8 cellular contexts compared by ENCODE assay signal in genomic region chr12:31324845-31325523, GRCh38. TPM values are rescaled to one million over a fixed set of nuclear protein-coding genes. Genes with fewer than 3 reads are reported as not detected.
DNase-seq lines count a peak whose midpoint lies in the region; ATAC-seq, FAIRE-seq and TF ChIP-seq lines count a peak whose summit lies in the region.

No MANE protein-coding gene starts in this region.

- CTCF ChIA-PET in HepG2 (lab: Yijun Ruan, JAX; ENCODE audit: low intra/inter-chr PET ratio, low total read pairs) = no interaction called here

- H3K4me1 ChIP-seq in colonic mucosa (no peaks in the 10 kb centered on the region), HepG2 (ENCODE audit: insufficient read depth, low read length) (peaks cover 42% of the 10 kb centered on the region)

- H3K27me3 ChIP-seq in colonic mucosa (no peaks in the 10 kb centered on the region), HepG2 (ENCODE audit: control insufficient read depth in 1 of 2, insufficient read depth in 2 of 2, low read length in 2 of 2) (no peaks in the 10 kb centered on the region; a peak in 1 of 5 replicates)

- H3K27ac ChIP-seq in colonic mucosa (peak overlapping the region; percentile 93), HepG2 (ENCODE audit: extremely low read length, insufficient read depth, low read length) (peak overlapping the region; percentile 86)

- H4K20me1 ChIP-seq in HepG2 (ENCODE audit: insufficient read depth, low read length) = peaks cover 36% of the 10 kb centered on the region

- H3K4me2 ChIP-seq in HepG2 (ENCODE audit: low read depth, low read length) = peak overlapping the region; percentile 91

- intact Hi-C loops in colonic mucosa (cut with DNase I) = no loop called here
- intact Hi-C loops in HepG2 (cut with micrococcal nuclease; ENCODE audit: unreplicated experiment) = loop anchor here (5.0 kb wide), 1 partner anchor 402 kb away; the partner anchor contains the start of gene AMN1

- peak; percentile 7 for ATAC-seq in GM21528 (IDR thresholded peaks at IDR 0.05; ENCODE audit: low FRiP score, unreplicated experiment)
- ATAC-seq in HepG2 = peak; percentile 55

- H2AFZ ChIP-seq in HepG2 (ENCODE audit: low read length) = no peak overlapping the region

- no peaks in the 10 kb centered on the region for H3K9me3 ChIP-seq in colonic mucosa
- H3K9me3 ChIP-seq in HepG2 (ENCODE audit: low read length) = no peaks in the 10 kb centered on the region

- TF ChIP-seq CTCF in colonic mucosa (IDR thresholded peaks at IDR 0.05) (no peak), HepG2 (CRISPR knock-in tag; IDR thresholded peaks at IDR 0.05) (peak; percentile 28; the same call in 1 of the 2 replicates)

- H3K36me3 ChIP-seq in colonic mucosa (no peaks in the 10 kb centered on the region), HepG2 (replicated peaks in 1 of 2; ENCODE audit: control insufficient read depth in 1 of 2, insufficient read depth in 2 of 2, low read length in 2 of 2) (no peaks in the 10 kb centered on the region; a peak in 1 of 5 replicates)

- in situ Hi-C loops in HepG2 (cut with HindIII; ENCODE audit: extremely low pct_ligation_motif_present, low pct_unique_long_range_greater_than_20kb) = no loop called here

- H3K4me3 ChIP-seq in colonic mucosa (peak overlapping the region; percentile 80), HepG2 (replicated peaks in 1 of 3; ENCODE audit: insufficient read depth in 1 of 3, low read depth in 2 of 3, low read length in 3 of 3) (peak overlapping the region; percentile 73 to 88 (median 80))

- BruUV-seq in HepG2 (replicated peaks; lab: Mats Ljungman, UMichigan) = no TSS peak

- TF ChIP-seq EP300 in HepG2 (IDR thresholded peaks at IDR 0.05; ENCODE audit: low read depth in 2 of 2, low read length in 2 of 2) = no peak
- TF ChIP-seq EP300 in HepG2 (CRISPR knock-in tag; IDR thresholded peaks at IDR 0.05; ENCODE audit: borderline replicate concordance) = no peak

- POLR2A ChIA-PET in HepG2 (lab: Yijun Ruan, JAX) = interaction anchor here (1.7 kb wide), 1 partner anchor 30 kb away, joined by 13 read pairs; no protein-coding TSS in a partner anchor

- 2% methylated on average over 10 of the region's 69 CpGs for WGBS in HepG2 (ENCODE audit: low lambda C conversion rate)

- no peak; the same call in 1 of the 2 replicates for TF ChIP-seq RAD21 in HepG2 (CRISPR knock-in tag; IDR thresholded peaks at IDR 0.05)

- peak in 10 of 14 donors; percentile 29 to 60 (median 50) for DNase-seq in C1 segment of cervical spinal cord (lab: John Stamatoyannopoulos, UW)
- DNase-seq in NCI-H146 treated with DMSO at 0.1 percent for 48 hours (lab: John Stamatoyannopoulos, UW; ENCODE audit: unreplicated experiment) = peak; percentile 39
- DNase-seq in activated CD4-positive, alpha-beta T cell treated with anti-CD3 and anti-CD28 coated beads for 24 hours (ENCODE audit: low read depth in 2 of 2) = peak; percentile 12 to 21
- DNase-seq in colonic mucosa = peak; percentile 62
- DNase-seq in HepG2 (ENCODE audit: low spot score) = no peak
- peak; percentile 48 for DNase-seq in stimulated activated CD4-positive, alpha-beta T cell treated with anti-CD3 and anti-CD28 coated beads, Interleukin-4, amount 100 ng/mL, for 24 hours
- DNase-seq in epidermal melanocyte (ENCODE audit: insufficient read length, low spot score) = no peak

- peak overlapping the region; percentile 80 to 94 for H3K9ac ChIP-seq in colonic mucosa (ENCODE audit: low read depth in 2 of 2, low read length in 2 of 2)
- H3K9ac ChIP-seq in HepG2 (ENCODE audit: insufficient read depth, low read depth, low read length) = peak overlapping the region; percentile 93

- FAIRE-seq in HepG2 (lab: Jason Lieb, UNC) = no peak

- H3K79me2 ChIP-seq in HepG2 (ENCODE audit: insufficient read depth, low read length) = peaks cover 59% of the 10 kb centered on the region

- peak in 1 of 2 experiments; percentile 25; a peak in 3 of 4 replicates for TF ChIP-seq POLR2A in HepG2 (IDR thresholded peaks at IDR 0.05; ENCODE audit: insufficient read depth in 1 of 2, low read depth in 2 of 2, low read length in 2 of 2)

TF ChIP-seq in HepG2, 621 proteins besides CTCF, POLR2A, EP300 and RAD21 (continues in another document):
- TF ChIP-seq RAD51 (IDR thresholded peaks at IDR 0.05; ENCODE audit: borderline replicate concordance) = no peak
- 0 out of 2 replicates have a peak, but pooled peaks have one; percentile 13 for TF ChIP-seq MYPOP (CRISPR knock-in tag; IDR thresholded peaks at IDR 0.05)
- TF ChIP-seq HIC2 (CRISPR knock-in tag; IDR thresholded peaks at IDR 0.05; ENCODE audit: low read depth) = no peak
- TF ChIP-seq MBD4 (IDR thresholded peaks at IDR 0.05; ENCODE audit: borderline replicate concordance, low read length) = no peak

RNA-seq across cellular contexts. Expression of gene SINHCAF, which starts 1.0 kb away (rescaled TPM):
- total RNA-seq in colonic mucosa (100 to 1,000 TPM in 1 of 2 donors, 10 to 100 TPM in 1; 58.9 to 107 TPM), HepG2 (2016; rRNA removed; fragmentation: Illumina TruSeq; extraction: Trizol) (97.8 and 132 TPM in 2 replicates)
- 22.6 and 27.1 TPM in 2 replicates for total RNA-seq in HepG2 (2016; cell fraction: cytosol; rRNA removed; fragmentation: Illumina TruSeq; extraction: Trizol; ENCODE audit: low read depth)
- 99.7 and 134 TPM in 2 replicates for total RNA-seq in HepG2 (2016; cell fraction: insoluble cytoplasmic fraction; rRNA removed; fragmentation: Illumina TruSeq; extraction: Trizol)
- total RNA-seq in HepG2 (2016; cell fraction: membrane; rRNA removed; fragmentation: Illumina TruSeq; extraction: Trizol) = 62.6 and 68.2 TPM in 2 replicates
- 46.7 and 57.7 TPM in 2 replicates for total RNA-seq in HepG2 (2016; cell fraction: nucleus; rRNA removed; fragmentation: Illumina TruSeq; extraction: Trizol)
- 36.8 and 54.6 TPM in 2 replicates for polyA plus RNA-seq in HepG2 (2011; rRNA removed)
- polyA plus RNA-seq in HepG2 (2011; cell fraction: cytosol; rRNA removed) = 24.7 and 38.2 TPM in 2 replicates
- polyA plus RNA-seq in HepG2 (2011; cell fraction: nucleus; rRNA removed) = 17.1 and 19.0 TPM in 2 replicates
- polyA plus RNA-seq in HepG2 (2012) = 60.8 and 80.1 TPM in 2 replicates
- 8.1 and 9.8 TPM in 2 replicates for polyA plus RNA-seq in HepG2 (2016; cell fraction: cytosol; fragmentation: Illumina TruSeq; extraction: Trizol; ENCODE audit: low read depth)
- 133 and 138 TPM in 2 replicates for polyA plus RNA-seq in HepG2 (2016; cell fraction: insoluble cytoplasmic fraction; fragmentation: Illumina TruSeq; extraction: Trizol; ENCODE audit: low read depth)
- 34.0 and 34.6 TPM in 2 replicates for polyA plus RNA-seq in HepG2 (2016; cell fraction: membrane; fragmentation: Illumina TruSeq; extraction: Trizol; ENCODE audit: low read depth)
- 59.8 and 60.8 TPM in 2 replicates for polyA plus RNA-seq in HepG2 (2016; cell fraction: nucleus; fragmentation: Illumina TruSeq; extraction: Trizol; ENCODE audit: insufficient read depth, low read depth)
- polyA minus RNA-seq in HepG2 (2011; rRNA and poly(A)+ RNA removed; ENCODE audit: low replicate concordance) = 24.4 and 32.5 TPM in 2 replicates
- 51.2 and 59.7 TPM in 2 replicates for polyA minus RNA-seq in HepG2 (2011; cell fraction: cytosol; rRNA and poly(A)+ RNA removed)
- polyA minus RNA-seq in HepG2 (2011; cell fraction: nucleus; rRNA and poly(A)+ RNA removed) = 68.4 and 72.5 TPM in 2 replicates

Comparison
In these comparisons a context has a peak if more than half of its experiments do, and no peak if none do; other contexts are left out.
1. DNase-seq: peak in C1 segment of cervical spinal cord (10 of 14), NCI-H146 treated with DMSO at 0.1 percent for 48 hours (single experiment), activated CD4-positive, alpha-beta T cell treated with anti-CD3 and anti-CD28 coated beads for 24 hours (2 of 2), colonic mucosa (single experiment) and stimulated activated CD4-positive, alpha-beta T cell treated with anti-CD3 and anti-CD28 coated beads, Interleukin-4, amount 100 ng/mL, for 24 hours (single experiment); none in HepG2 (single experiment) and epidermal melanocyte (single experiment).